17 cellular contexts compared by ENCODE assay signal in the genomic region with DNA sequence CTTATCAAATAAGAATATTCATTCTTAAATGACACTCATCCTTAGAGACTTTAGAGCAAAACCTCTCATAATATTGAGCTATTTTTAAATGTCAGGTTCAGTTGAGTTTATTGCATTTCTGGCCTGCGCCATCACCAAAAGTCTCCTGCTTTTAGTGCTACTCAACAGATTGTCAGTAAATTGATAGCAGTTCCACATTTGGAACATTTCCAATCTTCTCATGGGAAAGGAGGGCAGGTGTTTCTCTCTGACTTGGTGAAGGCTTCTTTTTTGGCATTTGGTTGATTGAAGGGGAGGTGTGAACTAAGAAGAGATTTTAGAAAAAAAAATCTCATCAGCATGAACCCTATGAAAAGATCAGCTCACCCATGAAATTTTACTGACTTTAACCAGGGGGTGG.
A peak's percentile ranks its signal among the peaks of the same experiment; 100 is the strongest.
DNase-seq lines count a peak whose midpoint lies in the region; ATAC-seq lines count a peak whose summit lies in the region.
"Had no signal": no experiment of that assay in that cellular context is flagged by ENCODE, and none has a peak within 500 bp of the region (broad histone marks: within the 10 kb centered on the region; RNA-seq: fewer than 3 reads in every experiment).

No MANE protein-coding gene starts in this region.

- in situ Hi-C loops in G401 (cut with HindIII; ENCODE audit: low sequenced_read_pairs), result no loop called here

- no peak for ATAC-seq in GM19467 (IDR thresholded peaks at IDR 0.05; ENCODE audit: unreplicated experiment)
- ATAC-seq: stimulated activated naive CD8-positive, alpha-beta T cell treated with anti-CD3 and anti-CD28 coated beads, Interleukin-15, Interleukin-2, amounts not matched to agents 100 U/mL and 50 U/mL, for 24 hours had no signal

- DNase-seq in G401 (ENCODE audit: low spot score), result peak; percentile 73
- DNase-seq in NCI-H146 treated with DMSO at 0.1 percent for 48 hours (lab: John Stamatoyannopoulos, UW; ENCODE audit: unreplicated experiment), result peak; percentile 10
- DNase-seq in NCI-H2196 treated with DMSO at 0.1 percent for 48 hours (lab: John Stamatoyannopoulos, UW; ENCODE audit: unreplicated experiment), result peak; percentile 9
- peak; percentile 67 for DNase-seq in cerebellar cortex (ENCODE audit: low spot score)
- DNase-seq in NCI-H226, result no peak
- DNase-seq in NCI-H1930 (lab: John Stamatoyannopoulos, UW), result no peak
- DNase-seq: activated CD4-positive, alpha-beta T cell treated with anti-CD3 and anti-CD28 coated beads for 1 hour; aorta; CD4-positive, alpha-beta memory T cell; central memory CD4-positive, alpha-beta T cell; H9; MV-4-11; stimulated activated CD4-positive, alpha-beta T cell treated with anti-CD3 and anti-CD28 coated beads, Interleukin-2, amount 100 ng/mL, for 48 hours; stimulated activated naive CD8-positive, alpha-beta T cell treated with anti-CD3 and anti-CD28 coated beads, Interleukin-15, Interleukin-2, amounts not matched to agents 100 U/mL and 50 U/mL, for 24 hours; SW 1271; thyroid gland had no signal

Comparison
In these comparisons a context has a peak if more than half of its experiments do, and no peak if none do; other contexts are left out.
1. DNase-seq: peak in G401 (single experiment), NCI-H146 treated with DMSO at 0.1 percent for 48 hours (single experiment), NCI-H2196 treated with DMSO at 0.1 percent for 48 hours (single experiment) and cerebellar cortex (single experiment); none in NCI-H226 (single experiment) and NCI-H1930 (0 of 2).